Comparison of ENCODE assay signal across 1 cellular context in genomic region chr2:144382848-144383247, GRCh38.
TF ChIP-seq lines count a peak whose summit lies in the region.

No MANE protein-coding gene starts in this region.

TF ChIP-seq in GM12878, 131 proteins besides CTCF, POLR2A, EP300 and RAD21 (continued from another document):
- peak; percentile 60 for TF ChIP-seq CUX1 (IDR thresholded peaks at IDR 0.05; ENCODE audit: insufficient replicate concordance, low read depth, low read length)
- TF ChIP-seq RELB (IDR thresholded peaks at IDR 0.05; ENCODE audit: low read depth): peak; percentile 32; the same call in 1 of the 2 replicates
- peak; percentile 44; the same call in 1 of the 2 replicates for TF ChIP-seq BMI1 (IDR thresholded peaks at IDR 0.05; ENCODE audit: borderline replicate concordance)
- no peak for TF ChIP-seq ZNF622 (IDR thresholded peaks at IDR 0.05)
- TF ChIP-seq CBX5 (IDR thresholded peaks at IDR 0.05; ENCODE audit: low read depth): peak; percentile 73; the same call in 1 of the 2 replicates
- peak; percentile 94 for TF ChIP-seq NFIC (IDR thresholded peaks at IDR 0.05; ENCODE audit: low read depth, low read length)
- TF ChIP-seq MTA3 (IDR thresholded peaks at IDR 0.05; ENCODE audit: borderline replicate concordance, low read length): peak; percentile 94
- TF ChIP-seq CHD4 (IDR thresholded peaks at IDR 0.05): no peak
- peak; percentile 48; the same call in 1 of the 2 replicates for TF ChIP-seq TBL1XR1 (IDR thresholded peaks at IDR 0.05; ENCODE audit: low read depth, low read length)
- TF ChIP-seq PAX5 (IDR thresholded peaks at IDR 0.05; ENCODE audit: borderline replicate concordance, low read depth, low read length): peak; percentile 33; the same call in 1 of the 2 replicates
- peak; percentile 55; the same call in 1 of the 2 replicates for TF ChIP-seq PML (IDR thresholded peaks at IDR 0.05; ENCODE audit: low read length)
- peak; percentile 34; the same call in 1 of the 2 replicates for TF ChIP-seq SPI1 (IDR thresholded peaks at IDR 0.05; ENCODE audit: borderline replicate concordance, insufficient read depth, low read depth, low read length)
- peak; percentile 91 for TF ChIP-seq CBFB (IDR thresholded peaks at IDR 0.05; ENCODE audit: low read depth)
- peak; percentile 91; the same call in 1 of the 2 replicates for TF ChIP-seq FOXM1 (IDR thresholded peaks at IDR 0.05; ENCODE audit: low read depth, low read length)
- no peak for TF ChIP-seq HDGF (IDR thresholded peaks at IDR 0.05)
- TF ChIP-seq ATF7 (IDR thresholded peaks at IDR 0.05; ENCODE audit: low read depth): peak; percentile 90
- TF ChIP-seq MEF2A (IDR thresholded peaks at IDR 0.05; ENCODE audit: insufficient read depth, low read depth, low read length): 0 out of 2 replicates have a peak, but pooled peaks have one; percentile 48
- TF ChIP-seq NBN (IDR thresholded peaks at IDR 0.05): peak; percentile 35; the same call in 1 of the 2 replicates
- TF ChIP-seq IKZF1 (conservative IDR thresholded peaks at IDR 0.05): peak; percentile 83
- peak; percentile 91 for TF ChIP-seq IKZF2 (IDR thresholded peaks at IDR 0.05)
- TF ChIP-seq TARDBP (IDR thresholded peaks at IDR 0.05; ENCODE audit: borderline replicate concordance): no peak
- peak; percentile 83 for TF ChIP-seq SKIL (IDR thresholded peaks at IDR 0.05; ENCODE audit: low read depth, poor library complexity, severe bottlenecking)
- TF ChIP-seq CEBPB (IDR thresholded peaks at IDR 0.05; ENCODE audit: borderline replicate concordance in 1 of 2, low read depth in 2 of 2, low read length in 2 of 2): peak in 1 of 2 experiments; percentile 87; a peak in 1 of 4 replicates
- TF ChIP-seq BCL11A (IDR thresholded peaks at IDR 0.05; ENCODE audit: low read depth, low read length): peak; percentile 68
- TF ChIP-seq GABPA (IDR thresholded peaks at IDR 0.05; ENCODE audit: low read depth): 0 out of 2 replicates have a peak, but pooled peaks have one; percentile 50
- 0 out of 2 replicates have a peak, but pooled peaks have one; percentile 31 for TF ChIP-seq TCF7 (IDR thresholded peaks at IDR 0.05; ENCODE audit: borderline replicate concordance)
- no peak for TF ChIP-seq NFYA (IDR thresholded peaks at IDR 0.05; ENCODE audit: borderline replicate concordance, low read depth, low read length)
- TF ChIP-seq RELA (IDR thresholded peaks at IDR 0.05; ENCODE audit: borderline replicate concordance, partially characterized antibody): no peak
- peak in 1 of 2 experiments; percentile 86; a peak in 1 of 4 replicates for TF ChIP-seq ETV6 (conservative IDR thresholded peaks at IDR 0.05 in 1 of 2, IDR thresholded peaks at IDR 0.05 in 1 of 2; ENCODE audit: borderline replicate concordance in 1 of 2, low read depth in 1 of 2)
- TF ChIP-seq RUNX3 (IDR thresholded peaks at IDR 0.05; ENCODE audit: low read length): peak; percentile 96
